In genomic region chr9:93159601-93160418, GRCh38 we compare ENCODE assay signal across 8 cellular contexts. TPM values are rescaled to one million over a fixed set of nuclear protein-coding genes. Genes with fewer than 3 reads are reported as not detected.
DNase-seq lines count a peak whose midpoint lies in the region; ATAC-seq and TF ChIP-seq lines count a peak whose summit lies in the region.

No MANE protein-coding gene starts in this region.

- no peaks in the 10 kb centered on the region for H3K27me3 ChIP-seq in CD4-positive, alpha-beta memory T cell (ENCODE audit: insufficient read depth, low read length)
- H3K27me3 ChIP-seq in OCI-LY3 (ENCODE audit: low read depth, low read length), result 0 out of 2 replicates have a peak, but pooled peaks cover 3% of the 10 kb centered on the region

- no peaks in the 10 kb centered on the region for H3K36me3 Mint-ChIP-seq in CD4-positive, alpha-beta memory T cell
- H3K36me3 Mint-ChIP-seq in naive thymus-derived CD8-positive, alpha-beta T cell, result no peaks in the 10 kb centered on the region
- peaks cover 9% of the 10 kb centered on the region for H3K36me3 Mint-ChIP-seq in stimulated activated effector memory CD8-positive, alpha-beta T cell treated with anti-CD3 and anti-CD28 coated beads, Interleukin-12 subunit alpha, Interleukin-12 subunit beta, amount 100 ng/mL, for 72 hours

- peak overlapping the region; percentile 19; the same call in 1 of the 2 replicates for H2AFZ ChIP-seq in OCI-LY3 (ENCODE audit: low read depth, low read length)

- no peaks in the 10 kb centered on the region for H3K27me3 Mint-ChIP-seq in CD4-positive, alpha-beta memory T cell
- no peaks in the 10 kb centered on the region for H3K27me3 Mint-ChIP-seq in naive thymus-derived CD8-positive, alpha-beta T cell

- peak overlapping the region; percentile 42 for H3K4me2 ChIP-seq in OCI-LY3 (ENCODE audit: low read length)

- no peak overlapping the region for H3K27ac ChIP-seq in CD4-positive, alpha-beta memory T cell (ENCODE audit: low read depth, low read length)
- H3K27ac ChIP-seq in OCI-LY3 (ENCODE audit: low read length), result no peak overlapping the region

- peak; percentile 92 for TF ChIP-seq CTCF in OCI-LY3 (IDR thresholded peaks at IDR 0.05; ENCODE audit: low read depth, low read length)

- peaks cover 9 to 17% (median 10%) of the 10 kb centered on the region in 4 donors for H3K4me1 Mint-ChIP-seq in CD4-positive, alpha-beta memory T cell
- peaks cover 5 to 9% (median 6%) of the 10 kb centered on the region in 4 donors for H3K4me1 Mint-ChIP-seq in naive thymus-derived CD8-positive, alpha-beta T cell
- H3K4me1 Mint-ChIP-seq in stimulated activated effector memory CD8-positive, alpha-beta T cell treated with anti-CD3 and anti-CD28 coated beads, Interleukin-12 subunit alpha, Interleukin-12 subunit beta, amount 100 ng/mL, for 72 hours, result peaks cover 27% of the 10 kb centered on the region

- peak; percentile 45 to 58 (median 49) for DNase-seq in CD4-positive, alpha-beta memory T cell
- DNase-seq in activated T-cell treated with anti-CD3 and anti-CD28 coated beads for 48 hours (ENCODE audit: low read depth), result peak; percentile 75
- peak; percentile 73 to 77 for DNase-seq in erythroblast (lab: John Stamatoyannopoulos, UW)
- DNase-seq in naive thymus-derived CD8-positive, alpha-beta T cell, result peak; percentile 35 to 78 (median 58)
- DNase-seq in stimulated activated effector memory CD8-positive, alpha-beta T cell treated with anti-CD3 and anti-CD28 coated beads, Interleukin-12 subunit alpha, Interleukin-12 subunit beta, amount 100 ng/mL, for 72 hours (ENCODE audit: low spot score in 2 of 2), result peak; percentile 70 to 88

- H3K4me3 ChIP-seq in CD4-positive, alpha-beta memory T cell (ENCODE audit: low read length in 2 of 2), result no peak overlapping the region
- H3K4me3 ChIP-seq in OCI-LY3 (ENCODE audit: low read length), result peak overlapping the region; percentile 35; the same call in 1 of the 2 replicates

- intact Hi-C loops in CD4-positive, alpha-beta memory T cell (cut with micrococcal nuclease), result loop anchor here (1.0 to 10.0 kb wide), 4 partner anchors 51 to 405 kb away; no protein-coding TSS in a partner anchor

- no peaks in the 10 kb centered on the region for H3K36me3 ChIP-seq in CD4-positive, alpha-beta memory T cell (ENCODE audit: insufficient read depth, low read length)
- H3K36me3 ChIP-seq in OCI-LY3 (replicated peaks; ENCODE audit: low read depth, low read length), result no peaks in the 10 kb centered on the region

- H3K79me2 ChIP-seq in OCI-LY3 (ENCODE audit: low read length), result no peaks in the 10 kb centered on the region

- POLR2A ChIA-PET in CD4-positive, alpha-beta memory T cell (lab: Charles Lee; ENCODE audit: partially characterized antibody), result no interaction called here
- POLR2A ChIA-PET in naive thymus-derived CD8-positive, alpha-beta T cell (lab: Charles Lee), result interaction anchor here (0.7 kb wide), 1 partner anchor 77 kb away, joined by 3 read pairs; no protein-coding TSS in a partner anchor

- no peak overlapping the region for H3K4me3 Mint-ChIP-seq in CD4-positive, alpha-beta memory T cell
- H3K4me3 Mint-ChIP-seq in naive thymus-derived CD8-positive, alpha-beta T cell, result no peak overlapping the region
- H3K4me3 Mint-ChIP-seq in stimulated activated effector memory CD8-positive, alpha-beta T cell treated with anti-CD3 and anti-CD28 coated beads, Interleukin-12 subunit alpha, Interleukin-12 subunit beta, amount 100 ng/mL, for 72 hours, result no peak overlapping the region

- no peak overlapping the region for H3K9ac ChIP-seq in OCI-LY3 (ENCODE audit: low read length)

- H3K9me3 ChIP-seq in CD4-positive, alpha-beta memory T cell (ENCODE audit: control insufficient read depth in 1 of 2, low read length in 2 of 2), result no peaks in the 10 kb centered on the region
- 0 out of 2 replicates have a peak, but pooled peaks cover 3% of the 10 kb centered on the region for H3K9me3 ChIP-seq in OCI-LY3 (ENCODE audit: insufficient read depth, low read length)

- H3K9me3 Mint-ChIP-seq in CD4-positive, alpha-beta memory T cell, result no peaks in the 10 kb centered on the region
- H3K9me3 Mint-ChIP-seq in naive thymus-derived CD8-positive, alpha-beta T cell, result no peaks in the 10 kb centered on the region
- no peaks in the 10 kb centered on the region for H3K9me3 Mint-ChIP-seq in stimulated activated effector memory CD8-positive, alpha-beta T cell treated with anti-CD3 and anti-CD28 coated beads, Interleukin-12 subunit alpha, Interleukin-12 subunit beta, amount 100 ng/mL, for 72 hours

- peaks cover 14% of the 10 kb centered on the region for H3K4me1 ChIP-seq in CD4-positive, alpha-beta memory T cell (ENCODE audit: insufficient read depth, low read length)
- H3K4me1 ChIP-seq in OCI-LY3 (ENCODE audit: low read length), result peaks cover 28% of the 10 kb centered on the region

- no peak for TF ChIP-seq POLR2A in erythroblast (IDR thresholded peaks at IDR 0.05; ENCODE audit: low read length)

- CTCF ChIA-PET in CD4-positive, alpha-beta memory T cell (lab: Charles Lee; ENCODE audit: partially characterized antibody), result interaction anchor here (0.6 to 2.4 kb wide), 5 partner anchors 9 to 525 kb away, joined by 3 to 12 read pairs (median 3); no protein-coding TSS in a partner anchor

- H4K20me1 ChIP-seq in OCI-LY3 (ENCODE audit: insufficient read depth, low read length), result no peaks in the 10 kb centered on the region

- peak; percentile 92 for ATAC-seq in GM19372 (IDR thresholded peaks at IDR 0.05; ENCODE audit: low read depth, unreplicated experiment)
- ATAC-seq in HG03565 (IDR thresholded peaks at IDR 0.05; ENCODE audit: unreplicated experiment), result peak; percentile 59
- ATAC-seq in naive thymus-derived CD8-positive, alpha-beta T cell, result peak; percentile 82 to 97
- ATAC-seq in stimulated activated effector memory CD8-positive, alpha-beta T cell treated with anti-CD3 and anti-CD28 coated beads, Interleukin-12 subunit alpha, Interleukin-12 subunit beta, amount 100 ng/mL, for 72 hours, result peak; percentile 65

- peak overlapping the region in 3 of 7 donors; percentile 17 to 66 (median 43) for H3K27ac Mint-ChIP-seq in CD4-positive, alpha-beta memory T cell
- H3K27ac Mint-ChIP-seq in naive thymus-derived CD8-positive, alpha-beta T cell, result peak overlapping the region in 4 of 10 donors; percentile 21 to 45 (median 31)
- H3K27ac Mint-ChIP-seq in stimulated activated effector memory CD8-positive, alpha-beta T cell treated with anti-CD3 and anti-CD28 coated beads, Interleukin-12 subunit alpha, Interleukin-12 subunit beta, amount 100 ng/mL, for 72 hours, result peak overlapping the region; percentile 43

RNA-seq across cellular contexts. Expression of gene WNK2, which starts 24.1 kb away (rescaled TPM):
- total RNA-seq in CD4-positive, alpha-beta memory T cell, result under 1 TPM in 1 of 2 experiments, not detected in 1; 0.26 TPM
- polyA plus RNA-seq in CD4-positive, alpha-beta memory T cell, result not detected
- total RNA-seq in naive thymus-derived CD8-positive, alpha-beta T cell, result under 1 TPM in 1 of 2 experiments, not detected in 1; 0.27 TPM
- polyA plus RNA-seq in naive thymus-derived CD8-positive, alpha-beta T cell, result not detected

RNA-seq across cellular contexts. Expression of gene NINJ1, which starts 25.8 kb away (rescaled TPM):
- 10 to 100 TPM; 31.1 to 31.3 TPM for total RNA-seq in CD4-positive, alpha-beta memory T cell
- polyA plus RNA-seq in CD4-positive, alpha-beta memory T cell, result 10 to 100 TPM; 75.7 to 92.4 TPM
- total RNA-seq in naive thymus-derived CD8-positive, alpha-beta T cell, result 10 to 100 TPM; 33.8 to 35.6 TPM
- 10 to 100 TPM; 78.5 to 97.6 (median 96.0) TPM for polyA plus RNA-seq in naive thymus-derived CD8-positive, alpha-beta T cell
